In the genomic region with DNA sequence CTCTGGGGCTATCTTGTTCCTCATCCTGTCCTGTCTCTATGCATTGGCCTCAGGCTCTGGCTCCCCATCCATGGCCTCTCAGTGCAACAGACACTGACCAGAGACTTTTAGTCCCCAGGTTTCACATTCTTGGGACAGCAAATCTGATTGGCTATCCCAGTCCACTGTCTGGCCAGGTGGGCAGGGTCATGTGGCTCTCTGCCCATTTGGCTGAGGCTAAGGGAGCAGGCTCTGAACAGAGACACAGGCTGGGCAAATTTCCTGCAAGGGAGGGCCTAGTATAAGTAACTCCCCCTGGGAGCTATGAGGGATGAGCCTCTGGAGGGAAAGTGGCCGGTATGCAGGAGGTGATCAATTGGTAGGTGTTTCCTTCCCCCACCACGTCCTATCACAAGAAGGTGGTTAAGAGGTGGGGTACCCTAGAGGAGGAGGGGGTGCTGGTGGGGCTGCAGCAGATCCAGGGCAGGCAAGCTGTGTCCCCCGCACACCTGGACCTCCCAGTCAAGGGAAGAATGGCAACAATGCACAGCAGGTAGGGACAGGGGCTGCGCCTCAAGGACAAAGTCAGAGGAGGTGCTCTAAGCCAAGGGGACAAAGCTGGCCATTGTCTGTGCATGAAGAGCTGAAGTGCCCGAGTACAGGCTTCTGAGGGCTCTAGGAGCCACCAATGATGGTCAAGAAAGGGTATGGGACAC, we compare ENCODE assay signal across 1 cellular context.
TF ChIP-seq lines count a peak whose summit lies in the region.

No MANE protein-coding gene starts in this region.

TF ChIP-seq in SK-N-SH treated with all-trans-retinoic acid at 6 μM for 48 hours, 23 proteins besides CTCF, POLR2A, EP300 and RAD21 (continued from another document):
- TF ChIP-seq, protein P1, sequence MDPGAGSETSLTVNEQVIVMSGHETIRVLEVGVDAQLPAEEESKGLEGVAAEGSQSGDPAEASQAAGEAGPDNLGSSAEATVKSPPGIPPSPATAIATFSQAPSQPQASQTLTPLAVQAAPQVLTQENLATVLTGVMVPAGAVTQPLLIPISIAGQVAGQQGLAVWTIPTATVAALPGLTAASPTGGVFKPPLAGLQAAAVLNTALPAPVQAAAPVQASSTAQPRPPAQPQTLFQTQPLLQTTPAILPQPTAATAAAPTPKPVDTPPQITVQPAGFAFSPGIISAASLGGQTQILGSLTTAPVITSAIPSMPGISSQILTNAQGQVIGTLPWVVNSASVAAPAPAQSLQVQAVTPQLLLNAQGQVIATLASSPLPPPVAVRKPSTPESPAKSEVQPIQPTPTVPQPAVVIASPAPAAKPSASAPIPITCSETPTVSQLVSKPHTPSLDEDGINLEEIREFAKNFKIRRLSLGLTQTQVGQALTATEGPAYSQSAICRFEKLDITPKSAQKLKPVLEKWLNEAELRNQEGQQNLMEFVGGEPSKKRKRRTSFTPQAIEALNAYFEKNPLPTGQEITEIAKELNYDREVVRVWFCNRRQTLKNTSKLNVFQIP (CRISPR knock-in tag; IDR thresholded peaks at IDR 0.05; ENCODE audit: borderline replicate concordance, low read depth): no peak
- TF ChIP-seq ZNF565 (CRISPR knock-in tag; conservative IDR thresholded peaks at IDR 0.05; ENCODE audit: low read depth): no peak
- TF ChIP-seq BACH2 (CRISPR knock-in tag; IDR thresholded peaks at IDR 0.05; ENCODE audit: borderline replicate concordance): no peak
